ENCODE assay signal across 8 cellular contexts in genomic region chr20:18793625-18794427, GRCh38. TPM values are rescaled to one million over a fixed set of nuclear protein-coding genes. Genes with fewer than 3 reads are reported as not detected.
A peak's percentile ranks its signal among the peaks of the same experiment; 100 is the strongest.
DNase-seq lines count a peak whose midpoint lies in the region; ATAC-seq and TF ChIP-seq lines count a peak whose summit lies in the region.

No MANE protein-coding gene starts in this region.

- peak overlapping the region; percentile 80 for H3K9ac ChIP-seq in neural cell (ENCODE audit: low read length)

- H3K4me2 ChIP-seq in GM23338 (peak overlapping the region; percentile 93), neural cell (ENCODE audit: low read length) (peak overlapping the region; percentile 87)

- CTCF ChIA-PET in RWPE1 (lab: Yijun Ruan, JAX) = interaction anchor here (0.6 to 1.2 kb wide), 3 partner anchors 156 to 412 kb away, joined by 3 to 5 read pairs (median 4); no protein-coding TSS in a partner anchor

- peak; percentile 69 for TF ChIP-seq RAD21 in neural cell (conservative IDR thresholded peaks at IDR 0.05)

- TF ChIP-seq CTCF in GM23338 (conservative IDR thresholded peaks at IDR 0.05; ENCODE audit: low read depth in 2 of 2) = peak in 1 of 2 experiments; percentile 48; a peak in 2 of 4 replicates
- no peak for TF ChIP-seq CTCF in RWPE1 (conservative IDR thresholded peaks at IDR 0.05; ENCODE audit: low read depth)
- no peak for TF ChIP-seq CTCF in fibroblast of villous mesenchyme (IDR thresholded peaks at IDR 0.05; ENCODE audit: insufficient read depth, low read depth, low read length)
- peak; percentile 59 for TF ChIP-seq CTCF in neural cell (IDR thresholded peaks at IDR 0.05; ENCODE audit: poor library complexity, severe bottlenecking)
- no peak for TF ChIP-seq CTCF in stomach (IDR thresholded peaks at IDR 0.05)

- no peaks in the 10 kb centered on the region for H3K36me3 Mint-ChIP-seq in GM23338 (ENCODE audit: low read depth)

- H3K36me3 ChIP-seq in GM23338 (ENCODE audit: insufficient read depth) = no peaks in the 10 kb centered on the region
- no peaks in the 10 kb centered on the region for H3K36me3 ChIP-seq in neural cell (ENCODE audit: insufficient read depth, low read length)
- H3K36me3 ChIP-seq in stomach = no peaks in the 10 kb centered on the region

- peaks cover 4% of the 10 kb centered on the region; the same call in 2 of the 3 replicates for H3K4me1 Mint-ChIP-seq in GM23338

- peak; percentile 68 for TF ChIP-seq EP300 in neural cell (conservative IDR thresholded peaks at IDR 0.05; ENCODE audit: poor library complexity, severe bottlenecking)
- TF ChIP-seq EP300 in stomach (IDR thresholded peaks at IDR 0.05) = no peak

- H3K9me2 ChIP-seq in GM23338 (ENCODE audit: insufficient read depth) = 0 out of 2 replicates have a peak, but pooled peaks cover 15% of the 10 kb centered on the region
- H3K9me2 ChIP-seq in neural cell (ENCODE audit: insufficient read depth, low read length) = no peaks in the 10 kb centered on the region

- H3K27ac ChIP-seq in GM23338 (ENCODE audit: low read depth) = no peak overlapping the region
- H3K27ac ChIP-seq in RWPE1 = peak overlapping the region; percentile 60
- peak overlapping the region; percentile 75 for H3K27ac ChIP-seq in neural cell (ENCODE audit: low read length)
- peak overlapping the region; percentile 89 to 97 (median 93) for H3K27ac ChIP-seq in stomach

- peaks cover under 1% of the 10 kb centered on the region; the same call in 1 of the 3 replicates for H3K9me3 Mint-ChIP-seq in GM23338

- H3K4me1 ChIP-seq in GM23338 (ENCODE audit: insufficient read depth) (peaks cover 4% of the 10 kb centered on the region; the same call in 1 of the 2 replicates), stomach (peaks cover 0 to 19% (median 11%) of the 10 kb centered on the region in 4 donors)

- intact Hi-C loops in stomach (cut with DNase I; ENCODE audit: low total_unique reads) = no loop called here

- DNase-seq in ELF-1 (ENCODE audit: low read depth, low spot score) (peak; percentile 93), GM23338 (ENCODE audit: low spot score) (peak; percentile 96), LHCN-M2 (ENCODE audit: low read depth) (peak; percentile 87), RWPE1 (ENCODE audit: low spot score) (peak; percentile 87), fibroblast of villous mesenchyme (ENCODE audit: low read depth) (peak; percentile 90), stomach (peak; percentile 92)
- DNase-seq in activated effector memory CD4-positive, alpha-beta T cell treated with anti-CD3 and anti-CD28 coated beads, Interleukin-2, amount 50 U/mL, for 16 hours = peak; percentile 93

- H3K9me3 ChIP-seq in neural cell (ENCODE audit: low read length) = peaks cover 4% of the 10 kb centered on the region
- H3K9me3 ChIP-seq in stomach = peaks cover 0 to 6% (median 3%) of the 10 kb centered on the region in 4 donors

- H2AFZ ChIP-seq in GM23338 (peak overlapping the region; percentile 90), neural cell (ENCODE audit: low read depth, low read length) (peak overlapping the region; percentile 88)

- H3K27me3 ChIP-seq in GM23338 (ENCODE audit: insufficient read depth) (0 out of 2 replicates have a peak, but pooled peaks cover 8% of the 10 kb centered on the region), neural cell (ENCODE audit: insufficient read depth, low read depth, low read length) (no peaks in the 10 kb centered on the region), stomach (no peaks in the 10 kb centered on the region)

- H3K79me2 ChIP-seq in GM23338 (replicated peaks; ENCODE audit: insufficient read depth) = no peaks in the 10 kb centered on the region
- no peaks in the 10 kb centered on the region for H3K79me2 ChIP-seq in neural cell (replicated peaks; ENCODE audit: insufficient read depth, low read length)

- H3K4me3 ChIP-seq in GM23338 = peak overlapping the region; percentile 71
- peak overlapping the region; percentile 87 for H3K4me3 ChIP-seq in fibroblast of villous mesenchyme (ENCODE audit: low read depth, low read length)
- H3K4me3 ChIP-seq in neural cell (ENCODE audit: low read length) = peak overlapping the region; percentile 72
- H3K4me3 ChIP-seq in stomach = peak overlapping the region; percentile 57 to 76 (median 64)

- 5 to 8% (median 7%) methylated on average over 29 of the region's 29 CpGs for WGBS in stomach, 5 donors

- POLR2A ChIA-PET in RWPE1 (lab: Yijun Ruan, JAX; ENCODE audit: low non-redundant PET) = no interaction called here

- H4K20me1 ChIP-seq in GM23338 (replicated peaks; ENCODE audit: insufficient read depth) = no peaks in the 10 kb centered on the region
- H4K20me1 ChIP-seq in neural cell (ENCODE audit: insufficient read depth) = no peaks in the 10 kb centered on the region

- peaks cover 10% of the 10 kb centered on the region for H3K27me3 Mint-ChIP-seq in GM23338 (ENCODE audit: insufficient read depth, low read depth, poor library complexity)

- H3K27ac Mint-ChIP-seq in GM23338 = peak overlapping the region; percentile 89; the same call in 1 of the 2 replicates

- TF ChIP-seq POLR2A in stomach (IDR thresholded peaks at IDR 0.05) = peak in 1 of 4 donors; percentile 62

- H3F3A ChIP-seq in GM23338 (replicated peaks; ENCODE audit: low read depth) (no peaks in the 10 kb centered on the region), neural cell (ENCODE audit: insufficient read depth, low read length, poor library complexity, severe bottlenecking) (peaks cover 5% of the 10 kb centered on the region)

- ATAC-seq in GM23338 = peak; percentile 98

- peak overlapping the region; percentile 96 for H3K4me3 Mint-ChIP-seq in GM23338

TF ChIP-seq in GM23338, 12 proteins besides CTCF, POLR2A, EP300 and RAD21 (continues in another document):
- peak; percentile 75 for TF ChIP-seq POLR2AphosphoS5 (IDR thresholded peaks at IDR 0.05; ENCODE audit: low read depth)
- no peak for TF ChIP-seq ZNF331 (CRISPR knock-in tag; IDR thresholded peaks at IDR 0.05; ENCODE audit: low read depth)
- TF ChIP-seq ETS1 (IDR thresholded peaks at IDR 0.05) = peak; percentile 95

TF ChIP-seq in neural cell, 6 proteins besides CTCF, POLR2A, EP300 and RAD21:
- TF ChIP-seq MXI1 (conservative IDR thresholded peaks at IDR 0.05; ENCODE audit: poor library complexity, severe bottlenecking) (peak; percentile 67), POLR2AphosphoS5 (IDR thresholded peaks at IDR 0.05) (peak; percentile 97), EZH2 (IDR thresholded peaks at IDR 0.05; ENCODE audit: borderline replicate concordance, insufficient read depth, low read length, poor library complexity, severe bottlenecking) (no peak), SMC3 (conservative IDR thresholded peaks at IDR 0.05; ENCODE audit: poor library complexity) (peak; percentile 74), REST (IDR thresholded peaks at IDR 0.05; ENCODE audit: borderline replicate concordance) (peak; percentile 66), TAF1 (IDR thresholded peaks at IDR 0.05; ENCODE audit: low read depth) (peak; percentile 77)

RNA-seq across cellular contexts. Expression of gene SCP2D1, which starts 19.8 kb away (rescaled TPM):
- not detected in 2 replicates for total RNA-seq in GM23338 (2014; rRNA removed; shearing (Covaris generic))
- not detected in 2 replicates for polyA plus RNA-seq in GM23338 (2016; fragmentation: Nextera tagmentation; extraction: Ambion mirVana)
- not detected in 2 replicates for total RNA-seq in LHCN-M2 (2014; rRNA removed)
- not detected for polyA plus RNA-seq in LHCN-M2 (2012)
- total RNA-seq in fibroblast of villous mesenchyme = not detected in 2 replicates
- polyA plus RNA-seq in neural cell = not detected in 2 replicates
- not detected in 2 replicates for polyA minus RNA-seq in neural cell
- not detected for total RNA-seq in stomach
- polyA plus RNA-seq in stomach = not detected
